ENCODE assay signal across 1 cellular context in genomic region chr9:136339173-136339957, GRCh38.
TF ChIP-seq lines count a peak whose summit lies in the region.

No MANE protein-coding gene starts in this region.

TF ChIP-seq in K562, 482 proteins besides CTCF, POLR2A, EP300 and RAD21 (continues in another document):
- TF ChIP-seq DEAF1 (CRISPR knock-in tag; IDR thresholded peaks at IDR 0.05) (peak; percentile 64), ZNF511 (CRISPR knock-in tag; IDR thresholded peaks at IDR 0.05) (no peak), KDM2B (CRISPR knock-in tag; IDR thresholded peaks at IDR 0.05) (0 out of 2 replicates have a peak, but pooled peaks have one; percentile 71), ZBTB8A (IDR thresholded peaks at IDR 0.05; ENCODE audit: partially characterized antibody) (no peak), ZNF583 (CRISPR knock-in tag; IDR thresholded peaks at IDR 0.05) (no peak), MBD2 (IDR thresholded peaks at IDR 0.05; ENCODE audit: borderline replicate concordance, low read depth) (no peak), ZC3H11A (IDR thresholded peaks at IDR 0.05; ENCODE audit: low read depth, low read length) (no peak), ZNF282 (CRISPR knock-in tag; IDR thresholded peaks at IDR 0.05) (no peak), GTF2A2 (tag; IDR thresholded peaks at IDR 0.05) (no peak), ZBTB33 (CRISPR knock-in tag; IDR thresholded peaks at IDR 0.05) (peak; percentile 41; the same call in 1 of the 2 replicates), RERE (CRISPR knock-in tag; IDR thresholded peaks at IDR 0.05; ENCODE audit: borderline replicate concordance) (no peak), HMGN3 (IDR thresholded peaks at IDR 0.05; ENCODE audit: borderline replicate concordance, extremely low read depth, insufficient read length, low read depth, low read length) (no peak), SOX6 (IDR thresholded peaks at IDR 0.05) (no peak), IRF2 (CRISPR knock-in tag; IDR thresholded peaks at IDR 0.05) (no peak), ZHX1 (conservative IDR thresholded peaks at IDR 0.05; ENCODE audit: low read length) (0 out of 2 replicates have a peak, but pooled peaks have one; percentile 29), CCAR2 (IDR thresholded peaks at IDR 0.05; ENCODE audit: low read depth, low read length) (no peak), RB1 (IDR thresholded peaks at IDR 0.05; ENCODE audit: low read depth) (peak; percentile 64), TSHZ1 (CRISPR knock-in tag; IDR thresholded peaks at IDR 0.05) (no peak), MAZ (CRISPR knock-in tag; conservative IDR thresholded peaks at IDR 0.05 in 1 of 2, IDR thresholded peaks at IDR 0.05 in 1 of 2) (peak; percentile 55 to 67; a peak in 3 of 4 replicates), ESRRA (IDR thresholded peaks at IDR 0.05; ENCODE audit: borderline replicate concordance, low read depth) (peak; percentile 12; the same call in 1 of the 2 replicates), RBM39 (optimal IDR thresholded peaks at IDR 0.05; ENCODE audit: low read depth, low read length) (no peak), ZNF212 (CRISPR knock-in tag; IDR thresholded peaks at IDR 0.05) (no peak), SP1 (CRISPR knock-in tag; IDR thresholded peaks at IDR 0.05) (peak; percentile 46; the same call in 1 of the 2 replicates), ZNF407 (IDR thresholded peaks at IDR 0.05; ENCODE audit: low read depth) (no peak), ZFP30 (CRISPR knock-in tag; IDR thresholded peaks at IDR 0.05; ENCODE audit: borderline replicate concordance) (no peak), ZNF124 (CRISPR knock-in tag; IDR thresholded peaks at IDR 0.05) (no peak)
